ENCODE assay signal across 9 cellular contexts in genomic region chr19:44913512-44914435, GRCh38. TPM values are rescaled to one million over a fixed set of nuclear protein-coding genes. Genes with fewer than 3 reads are reported as not detected.
DNase-seq lines count a peak whose midpoint lies in the region; ATAC-seq, FAIRE-seq and TF ChIP-seq lines count a peak whose summit lies in the region.
"Not testable (repeated sequence)": the region's sequence is repeated elsewhere in the genome, so short reads cannot be mapped to it uniquely, and the experiment has no call there.
"Had no signal": no experiment of that assay in that cellular context is flagged by ENCODE, and none has a peak within 500 bp of the region (broad histone marks: within the 10 kb centered on the region; RNA-seq: fewer than 3 reads in every experiment).

No MANE protein-coding gene starts in this region.

- not testable (repeated sequence) for H2BK120ac ChIP-seq in H1 (replicated peaks; ENCODE audit: low read depth, low read length); mesenchymal stem cell (ENCODE audit: low read depth, low read length)

- H3K4me1 ChIP-seq in Caco-2 (peaks cover 18% of the 10 kb centered on the region), H1 (replicated peaks in 1 of 4; ENCODE audit: control insufficient read depth in 3 of 4, insufficient read depth in 4 of 4, low read length in 3 of 4) (peaks cover 4 to 17% (median 6%) of the 10 kb centered on the region in 4 experiments), mesenchymal stem cell (ENCODE audit: control insufficient read depth, insufficient read depth, low read depth, low read length) (peaks cover 17% of the 10 kb centered on the region)

- not testable (repeated sequence) for TF ChIP-seq RAD21 in H1 (IDR thresholded peaks at IDR 0.05 in 1 of 2, conservative IDR thresholded peaks at IDR 0.05 in 1 of 2; ENCODE audit: low read depth in 2 of 2, low read length in 2 of 2)

- peak overlapping the region; percentile 97; the same call in 1 of the 2 replicates for H2BK15ac ChIP-seq in H1 (ENCODE audit: low read length)
- H2BK15ac ChIP-seq in mesenchymal stem cell (ENCODE audit: low read depth, poor library complexity, severe bottlenecking) = not testable (repeated sequence)

- peak overlapping the region in 1 of 4 experiments; percentile 8; a peak in 2 of 7 replicates for H3K9ac ChIP-seq in H1 (replicated peaks in 1 of 4; ENCODE audit: extremely low read depth in 1 of 4, low read depth in 3 of 4, low read length in 3 of 4)
- H3K9ac ChIP-seq in mesenchymal stem cell (ENCODE audit: low read length) = not testable (repeated sequence)

- H3K36me3 ChIP-seq in Caco-2 (ENCODE audit: control insufficient read depth, insufficient read depth, low read length); H1 (ENCODE audit: control insufficient read depth in 2 of 4, insufficient read depth in 4 of 4, low read length in 3 of 4); mesenchymal stem cell (ENCODE audit: control insufficient read depth in 1 of 2, insufficient read depth in 2 of 2, low read depth in 1 of 2, low read length in 2 of 2): not testable (repeated sequence)

- H2BK20ac ChIP-seq in H1 (ENCODE audit: low read length) = not testable (repeated sequence)

- CTCF ChIA-PET in Caco-2 (lab: Charles Lee) (interaction anchor here (1.0 kb wide), 1 partner anchor 38 kb away, joined by 4 read pairs; no protein-coding TSS in a partner anchor), H1 (lab: Charles Lee; ENCODE audit: partially characterized antibody) (interaction anchor here (0.9 to 15.2 kb wide), 5 partner anchors 10 to 75 kb away, joined by 3 to 201 read pairs (median 13); partner anchors contain the start of gene CLPTM1)

- not testable (repeated sequence) for H3K23me2 ChIP-seq in H1 (ENCODE audit: low read depth, low read length)

- H3K27me3 Mint-ChIP-seq in Caco-2 (ENCODE audit: insufficient read depth, unreplicated experiment) = not testable (repeated sequence)
- H3K27me3 Mint-ChIP-seq in activated T-cell treated with anti-CD3 and anti-CD28 coated beads, Interleukin-2, amount 50 U/mL, for 4 hours (ENCODE audit: low read depth) = peaks cover 35% of the 10 kb centered on the region

- peak overlapping the region; percentile 83; the same call in 1 of the 2 replicates for H2BK5ac ChIP-seq in H1 (ENCODE audit: low read depth, low read length)
- H2BK5ac ChIP-seq in mesenchymal stem cell (ENCODE audit: low read depth, low read length, poor library complexity, severe bottlenecking) = not testable (repeated sequence)

- not testable (repeated sequence) for ATAC-seq in activated T-cell treated with anti-CD3 and anti-CD28 coated beads, Interleukin-2, amount 50 U/mL, for 4 hours; stimulated activated effector memory CD8-positive, alpha-beta T cell treated with anti-CD3 and anti-CD28 coated beads, Interleukin-12 subunit alpha, Interleukin-12 subunit beta, amount 100 ng/mL, for 72 hours

- H2AK5ac ChIP-seq in H1 (ENCODE audit: low read depth, low read length) = 0 out of 2 replicates have a peak overlapping the region, but pooled peaks have one; percentile 48
- H2AK5ac ChIP-seq in mesenchymal stem cell (ENCODE audit: low read length, severe bottlenecking) = not testable (repeated sequence)

- H3K14ac ChIP-seq in H1 (ENCODE audit: insufficient read length) = not testable (repeated sequence)
- peak overlapping the region in 1 of 2 experiments; percentile 9 for H3K14ac ChIP-seq in mesenchymal stem cell (ENCODE audit: low read length in 2 of 2)

- H2BK12ac ChIP-seq in H1 (ENCODE audit: low read depth, low read length) (0 out of 2 replicates have a peak overlapping the region, but pooled peaks have one; percentile 75), mesenchymal stem cell (ENCODE audit: low read length in 2 of 2) (peak overlapping the region; percentile 7 to 33)

- H3K4me3 Mint-ChIP-seq in Caco-2 (ENCODE audit: unreplicated experiment) = peak overlapping the region; percentile 95
- peak overlapping the region; percentile 88 for H3K4me3 Mint-ChIP-seq in activated T-cell treated with anti-CD3 and anti-CD28 coated beads, Interleukin-2, amount 50 U/mL, for 4 hours
- peak overlapping the region; percentile 96 for H3K4me3 Mint-ChIP-seq in stimulated activated effector memory CD8-positive, alpha-beta T cell treated with anti-CD3 and anti-CD28 coated beads, Interleukin-12 subunit alpha, Interleukin-12 subunit beta, amount 100 ng/mL, for 72 hours

- H3K9me3 ChIP-seq in Caco-2; H1 (ENCODE audit: insufficient read depth in 2 of 2, low read depth in 1 of 2, low read length in 1 of 2); mesenchymal stem cell (ENCODE audit: control insufficient read depth, low read length): not testable (repeated sequence)

- H3K27ac Mint-ChIP-seq in Caco-2 (ENCODE audit: unreplicated experiment) = peak overlapping the region; percentile 95
- H3K27ac Mint-ChIP-seq in stimulated activated effector memory CD8-positive, alpha-beta T cell treated with anti-CD3 and anti-CD28 coated beads, Interleukin-12 subunit alpha, Interleukin-12 subunit beta, amount 100 ng/mL, for 72 hours = peak overlapping the region; percentile 95

- TF ChIP-seq CTCF in Caco-2 (IDR thresholded peaks at IDR 0.05; ENCODE audit: insufficient read depth in 1 of 2, low read depth in 1 of 2, low read length in 1 of 2, severe bottlenecking in 1 of 2, unreplicated experiment in 1 of 2); H1 (IDR thresholded peaks at IDR 0.05; ENCODE audit: control extremely low read depth in 1 of 3, insufficient read depth in 1 of 3, low read depth in 1 of 3, low read length in 3 of 3): not testable (repeated sequence)

- not testable (repeated sequence) for DNase-seq in Caco-2; activated T-cell treated with anti-CD3 and anti-CD28 coated beads, Interleukin-2, amount 50 U/mL, for 4 hours; H1 (ENCODE audit: low read depth in 1 of 2, low spot score in 2 of 2); mesenchymal stem cell; stimulated activated effector memory CD8-positive, alpha-beta T cell treated with anti-CD3 and anti-CD28 coated beads, Interleukin-12 subunit alpha, Interleukin-12 subunit beta, amount 100 ng/mL, for 72 hours (ENCODE audit: low spot score in 2 of 2)
- DNase-seq in OCI-M1 (lab: John Stamatoyannopoulos, UW) = peak; percentile 93

- not testable (repeated sequence) for H4K8ac ChIP-seq in H1 (ENCODE audit: extremely low read depth, insufficient read depth, low read length)
- peak overlapping the region; percentile 30 for H4K8ac ChIP-seq in mesenchymal stem cell (ENCODE audit: low read length)

- H3K27me3 ChIP-seq in Caco-2 (replicated peaks; ENCODE audit: control insufficient read depth, insufficient read depth, low read length); H1 (replicated peaks in 1 of 4; ENCODE audit: control insufficient read depth in 3 of 4, extremely low read depth in 1 of 4, insufficient read depth in 3 of 4, low read length in 3 of 4); mesenchymal stem cell (ENCODE audit: control insufficient read depth in 1 of 2, insufficient read depth in 1 of 2, low read length in 2 of 2): not testable (repeated sequence)

- not testable (repeated sequence) for H3K9me3 Mint-ChIP-seq in Caco-2 (ENCODE audit: unreplicated experiment); activated T-cell treated with anti-CD3 and anti-CD28 coated beads, Interleukin-2, amount 50 U/mL, for 4 hours; stimulated activated effector memory CD8-positive, alpha-beta T cell treated with anti-CD3 and anti-CD28 coated beads, Interleukin-12 subunit alpha, Interleukin-12 subunit beta, amount 100 ng/mL, for 72 hours

- H3K23ac ChIP-seq in H1 (ENCODE audit: insufficient read length); mesenchymal stem cell (ENCODE audit: low read length in 2 of 2): not testable (repeated sequence)

- H3K56ac ChIP-seq in H1 (replicated peaks; ENCODE audit: insufficient read length, low read depth, low read length) = not testable (repeated sequence)

- peak overlapping the region; percentile 70 to 89 for H3K4me2 ChIP-seq in H1 (ENCODE audit: insufficient read depth in 1 of 2, low read depth in 2 of 2, low read length in 2 of 2)
- H3K4me2 ChIP-seq in mesenchymal stem cell (ENCODE audit: low read length, poor library complexity, severe bottlenecking) = not testable (repeated sequence)

- FAIRE-seq in H1 (lab: Jason Lieb, UNC) = not testable (repeated sequence)

- H3K4me1 Mint-ChIP-seq in Caco-2 (ENCODE audit: low read depth, unreplicated experiment) = peaks cover 46% of the 10 kb centered on the region
- H3K4me1 Mint-ChIP-seq in activated T-cell treated with anti-CD3 and anti-CD28 coated beads, Interleukin-2, amount 50 U/mL, for 4 hours (ENCODE audit: low read depth) = not testable (repeated sequence)
- peaks cover 23% of the 10 kb centered on the region for H3K4me1 Mint-ChIP-seq in stimulated activated effector memory CD8-positive, alpha-beta T cell treated with anti-CD3 and anti-CD28 coated beads, Interleukin-12 subunit alpha, Interleukin-12 subunit beta, amount 100 ng/mL, for 72 hours

- not testable (repeated sequence) for H2AFZ ChIP-seq in H1 (ENCODE audit: low read length); mesenchymal stem cell (ENCODE audit: low read depth, low read length)

- H4K5ac ChIP-seq in H1 (ENCODE audit: insufficient read length, low read depth, low read length) = not testable (repeated sequence)

- peak overlapping the region; percentile 57 for H3K4me3 ChIP-seq in Caco-2 (ENCODE audit: low read depth, low read length)
- H3K4me3 ChIP-seq in H1 (ENCODE audit: extremely low read depth in 1 of 4, insufficient read depth in 2 of 4, low read depth in 3 of 4, low read length in 4 of 4) = peak overlapping the region; percentile 41 to 76 (median 56)
- H3K4me3 ChIP-seq in mesenchymal stem cell (ENCODE audit: insufficient read depth in 1 of 2, low read depth in 1 of 2, low read length in 2 of 2) = peak overlapping the region in 1 of 2 experiments; percentile 72

- intact Hi-C loops in Caco-2 (cut with micrococcal nuclease; ENCODE audit: unreplicated experiment) = loop anchor here (1.0 kb wide), 1 partner anchor 7 kb away; no protein-coding TSS in a partner anchor

- H3K79me2 ChIP-seq in H1 (ENCODE audit: control insufficient read depth in 1 of 2, insufficient read depth in 2 of 2, low read length in 2 of 2) = not testable (repeated sequence)

- not testable (repeated sequence) for H3K27ac ChIP-seq in H1 (ENCODE audit: low read depth, low read length); mesenchymal stem cell (ENCODE audit: low read length, poor library complexity, severe bottlenecking)

- H3K18ac ChIP-seq in H1 (ENCODE audit: extremely low read depth, low read length) = peak overlapping the region; percentile 95; the same call in 1 of the 2 replicates
- peak overlapping the region; percentile 71 to 91 for H3K18ac ChIP-seq in mesenchymal stem cell (ENCODE audit: low read depth in 1 of 2, low read length in 2 of 2)

- H3K4ac ChIP-seq in H1 (replicated peaks; ENCODE audit: insufficient read length, low read depth, low read length) (peak overlapping the region; percentile 46), mesenchymal stem cell (ENCODE audit: low read depth in 1 of 2, low read length in 2 of 2) (peak overlapping the region; percentile 6 to 80)

- peaks cover 62% of the 10 kb centered on the region for H3K36me3 Mint-ChIP-seq in Caco-2 (ENCODE audit: insufficient read depth, unreplicated experiment)
- not testable (repeated sequence) for H3K36me3 Mint-ChIP-seq in activated T-cell treated with anti-CD3 and anti-CD28 coated beads, Interleukin-2, amount 50 U/mL, for 4 hours (ENCODE audit: insufficient read depth); stimulated activated effector memory CD8-positive, alpha-beta T cell treated with anti-CD3 and anti-CD28 coated beads, Interleukin-12 subunit alpha, Interleukin-12 subunit beta, amount 100 ng/mL, for 72 hours

- H4K91ac ChIP-seq in H1 (replicated peaks; ENCODE audit: insufficient read length, low read length) (peak overlapping the region; percentile 17), mesenchymal stem cell (ENCODE audit: low read length) (peak overlapping the region; percentile 53)

- H3K79me1 ChIP-seq in H1 (ENCODE audit: low read depth, low read length); mesenchymal stem cell (replicated peaks; ENCODE audit: low read length, poor library complexity, severe bottlenecking): not testable (repeated sequence)

- 68% methylated on average over 22 of the region's 23 CpGs; no CpG with 5 or more reads in 1 of the 2 experiments for WGBS in H1 (ENCODE audit: extremely low coverage in 1 of 2, insufficient coverage in 1 of 2, insufficient read length in 1 of 2, insufficient replicate concordance in 2 of 2, low coverage in 1 of 2, low lambda C conversion rate in 2 of 2, missing lambda C conversion rate in 1 of 2), 2 experiments
- WGBS in mesenchymal stem cell = 69% methylated on average over 20 of the region's 23 CpGs

- not testable (repeated sequence) for TF ChIP-seq POLR2A in H1 (IDR thresholded peaks at IDR 0.05; ENCODE audit: control extremely low read depth in 1 of 2, low read depth in 2 of 2, low read length in 2 of 2)

- not testable (repeated sequence) for TF ChIP-seq EP300 in H1 (IDR thresholded peaks at IDR 0.05; ENCODE audit: borderline replicate concordance in 1 of 2, low read depth in 2 of 2, low read length in 2 of 2)

- H4K20me1 ChIP-seq in H1 (replicated peaks in 1 of 2; ENCODE audit: control insufficient read depth in 1 of 2, insufficient read depth in 2 of 2, low read length in 2 of 2) = not testable (repeated sequence)

- not testable (repeated sequence) for BruUV-seq in Caco-2 (replicated peaks; lab: Mats Ljungman, UMichigan)

- POLR2A ChIA-PET in Caco-2 (lab: Charles Lee) = interaction anchor here (0.7 to 2.1 kb wide), 2 partner anchors 8 to 105 kb away, joined by 4 to 17 read pairs; partner anchors contain the start of genes APOE and BCAM
- POLR2A ChIA-PET in H1 (lab: Charles Lee; ENCODE audit: partially characterized antibody) = interaction anchor here (0.6 to 4.9 kb wide), 7 partner anchors 9 to 92 kb away, joined by 3 to 50 read pairs (median 4); partner anchors contain the start of genes APOE, CLPTM1 and TOMM40

RNA-seq across cellular contexts. Expression of gene APOC1, which starts 0.6 kb away (rescaled TPM):
- total RNA-seq in Caco-2 (2022) = 246 and 250 TPM in 2 replicates
- total RNA-seq in activated T-cell treated with anti-CD3 and anti-CD28 coated beads, Interleukin-2, amount 50 U/mL, for 4 hours = 1 to 10 TPM; 1.3 to 4.8 (median 4.2) TPM
- total RNA-seq in H1 (2021; fragmentation: NEBNext Ultra II Directional; extraction: Animal tissue kit (Norgen Biotek cat#: 25700)) = 78.2 and 87.8 TPM in 2 replicates
- 55.8 and 93.6 TPM in 2 replicates for polyA plus RNA-seq in H1 (2011; rRNA removed)
- polyA plus RNA-seq in H1 (2011; cell fraction: cytosol; rRNA removed) = 47.4 TPM
- 54.5 TPM for polyA plus RNA-seq in H1 (2011; cell fraction: nucleus; rRNA removed)
- 80.3 to 111 TPM (median 99.7 TPM) in 4 replicates for polyA plus RNA-seq in H1 (2012, experiment 1 of 2)
- polyA plus RNA-seq in H1 (2012, experiment 2 of 2) = 1,424 TPM
- polyA plus RNA-seq in H1 (2013, experiment 1 of 2) = 476 TPM
- 500 TPM for polyA plus RNA-seq in H1 (2013, experiment 2 of 2)
- 11.5 and 19.7 TPM in 2 replicates for polyA minus RNA-seq in H1 (2011; rRNA and poly(A)+ RNA removed)
- polyA minus RNA-seq in H1 (2011; cell fraction: cytosol; rRNA and poly(A)+ RNA removed) = 50.2 TPM
- 13.9 TPM for polyA minus RNA-seq in H1 (2011; cell fraction: nucleus; rRNA and poly(A)+ RNA removed)
- 87.8 TPM for polyA plus RNA-seq in mesenchymal stem cell (2013, experiment 1 of 2)
- polyA plus RNA-seq in mesenchymal stem cell (2013, experiment 2 of 2) = 82.3 TPM

RNA-seq across cellular contexts. Expression of gene APOE, which starts 8.2 kb away (rescaled TPM):
- total RNA-seq in Caco-2 (2022) = 1,346 and 1,404 TPM in 2 replicates
- total RNA-seq in activated T-cell treated with anti-CD3 and anti-CD28 coated beads, Interleukin-2, amount 50 U/mL, for 4 hours = 1 to 10 TPM; 4.3 to 5.0 (median 4.9) TPM
- 629 and 679 TPM in 2 replicates for total RNA-seq in H1 (2021; fragmentation: NEBNext Ultra II Directional; extraction: Animal tissue kit (Norgen Biotek cat#: 25700))
- 1,258 and 1,819 TPM in 2 replicates for polyA plus RNA-seq in H1 (2011; rRNA removed)
- polyA plus RNA-seq in H1 (2011; cell fraction: cytosol; rRNA removed) = 2,004 TPM
- 1,227 TPM for polyA plus RNA-seq in H1 (2011; cell fraction: nucleus; rRNA removed)
- 455 to 954 TPM (median 869 TPM) in 4 replicates for polyA plus RNA-seq in H1 (2012, experiment 1 of 2)
- 444 TPM for polyA plus RNA-seq in H1 (2012, experiment 2 of 2)
- polyA plus RNA-seq in H1 (2013, experiment 1 of 2) = 1,163 TPM
- polyA plus RNA-seq in H1 (2013, experiment 2 of 2) = 1,134 TPM
- polyA minus RNA-seq in H1 (2011; rRNA and poly(A)+ RNA removed) = 77.1 and 107 TPM in 2 replicates
- polyA minus RNA-seq in H1 (2011; cell fraction: cytosol; rRNA and poly(A)+ RNA removed) = 305 TPM
- polyA minus RNA-seq in H1 (2011; cell fraction: nucleus; rRNA and poly(A)+ RNA removed) = 218 TPM
- polyA plus RNA-seq in mesenchymal stem cell (2013, experiment 1 of 2) = 201 TPM
- 208 TPM for polyA plus RNA-seq in mesenchymal stem cell (2013, experiment 2 of 2)

RNA-seq across cellular contexts. Expression of gene TOMM40, which starts 22.7 kb away (rescaled TPM):
- total RNA-seq in Caco-2 (2022) = 205 and 227 TPM in 2 replicates
- total RNA-seq in activated T-cell treated with anti-CD3 and anti-CD28 coated beads, Interleukin-2, amount 50 U/mL, for 4 hours = 100 to 1,000 TPM; 427 to 536 (median 461) TPM
- 178 and 179 TPM in 2 replicates for total RNA-seq in H1 (2021; fragmentation: NEBNext Ultra II Directional; extraction: Animal tissue kit (Norgen Biotek cat#: 25700))
- 154 and 189 TPM in 2 replicates for polyA plus RNA-seq in H1 (2011; rRNA removed)
- polyA plus RNA-seq in H1 (2011; cell fraction: cytosol; rRNA removed) = 178 TPM
- 162 TPM for polyA plus RNA-seq in H1 (2011; cell fraction: nucleus; rRNA removed)
- polyA plus RNA-seq in H1 (2012, experiment 1 of 2) = 92.8 to 179 TPM (median 177 TPM) in 4 replicates
- 130 TPM for polyA plus RNA-seq in H1 (2012, experiment 2 of 2)
- polyA plus RNA-seq in H1 (2013, experiment 1 of 2) = 124 TPM
- polyA plus RNA-seq in H1 (2013, experiment 2 of 2) = 121 TPM
- 74.6 and 94.6 TPM in 2 replicates for polyA minus RNA-seq in H1 (2011; rRNA and poly(A)+ RNA removed)
- 65.0 TPM for polyA minus RNA-seq in H1 (2011; cell fraction: cytosol; rRNA and poly(A)+ RNA removed)
- 55.1 TPM for polyA minus RNA-seq in H1 (2011; cell fraction: nucleus; rRNA and poly(A)+ RNA removed)
- polyA plus RNA-seq in mesenchymal stem cell (2013, experiment 1 of 2) = 39.7 TPM
- polyA plus RNA-seq in mesenchymal stem cell (2013, experiment 2 of 2) = 37.9 TPM

RNA-seq across cellular contexts. Expression of gene APOC4, which starts 28.3 kb away (rescaled TPM):
- not detected in 2 replicates for total RNA-seq in Caco-2 (2022)
- total RNA-seq in activated T-cell treated with anti-CD3 and anti-CD28 coated beads, Interleukin-2, amount 50 U/mL, for 4 hours = not detected
- not detected in 2 replicates for total RNA-seq in H1 (2021; fragmentation: NEBNext Ultra II Directional; extraction: Animal tissue kit (Norgen Biotek cat#: 25700))
- polyA plus RNA-seq in H1 (2011; rRNA removed) = not detected in 2 replicates
- not detected for polyA plus RNA-seq in H1 (2011; cell fraction: cytosol; rRNA removed)
- polyA plus RNA-seq in H1 (2011; cell fraction: nucleus; rRNA removed) = not detected
- not detected in 4 replicates for polyA plus RNA-seq in H1 (2012, experiment 1 of 2)
- polyA plus RNA-seq in H1 (2012, experiment 2 of 2) = not detected
- polyA plus RNA-seq in H1 (2013, experiment 1 of 2) = not detected
- not detected for polyA plus RNA-seq in H1 (2013, experiment 2 of 2)
- not detected in 2 replicates for polyA minus RNA-seq in H1 (2011; rRNA and poly(A)+ RNA removed)
- polyA minus RNA-seq in H1 (2011; cell fraction: cytosol; rRNA and poly(A)+ RNA removed) = not detected
- polyA minus RNA-seq in H1 (2011; cell fraction: nucleus; rRNA and poly(A)+ RNA removed) = not detected
- not detected for polyA plus RNA-seq in mesenchymal stem cell (2013, experiment 1 of 2)
- not detected for polyA plus RNA-seq in mesenchymal stem cell (2013, experiment 2 of 2)
- total RNA-seq: mesenteric fat pad, RPMI7951 had no signal
- polyA plus RNA-seq: BJ had no signal

RNA-seq across cellular contexts. Expression of gene APOC2, which starts 32.1 kb away (rescaled TPM):
- total RNA-seq in Caco-2 (2022) = not detected in 2 replicates
- total RNA-seq in activated T-cell treated with anti-CD3 and anti-CD28 coated beads, Interleukin-2, amount 50 U/mL, for 4 hours = not detected
- not detected in 2 replicates for total RNA-seq in H1 (2021; fragmentation: NEBNext Ultra II Directional; extraction: Animal tissue kit (Norgen Biotek cat#: 25700))
- not detected in 2 replicates for polyA plus RNA-seq in H1 (2011; rRNA removed)
- polyA plus RNA-seq in H1 (2011; cell fraction: cytosol; rRNA removed) = not detected
- not detected for polyA plus RNA-seq in H1 (2011; cell fraction: nucleus; rRNA removed)
- polyA plus RNA-seq in H1 (2012, experiment 1 of 2) = not detected in 4 replicates
- polyA plus RNA-seq in H1 (2012, experiment 2 of 2) = not detected
- polyA plus RNA-seq in H1 (2013, experiment 1 of 2) = not detected
- not detected for polyA plus RNA-seq in H1 (2013, experiment 2 of 2)
- not detected in 2 replicates for polyA minus RNA-seq in H1 (2011; rRNA and poly(A)+ RNA removed)
- polyA minus RNA-seq in H1 (2011; cell fraction: cytosol; rRNA and poly(A)+ RNA removed) = not detected
- polyA minus RNA-seq in H1 (2011; cell fraction: nucleus; rRNA and poly(A)+ RNA removed) = not detected
- not detected for polyA plus RNA-seq in mesenchymal stem cell (2013, experiment 1 of 2)
- not detected for polyA plus RNA-seq in mesenchymal stem cell (2013, experiment 2 of 2)
- total RNA-seq: RPMI7951 had no signal
- polyA plus RNA-seq: BJ had no signal

Comparison
In these comparisons a context has a peak if more than half of its experiments do, and no peak if none do; other contexts are left out.
1. RNA of gene APOC1, which starts 0.6 kb away (total RNA-seq): 246 to 250 TPM in Caco-2 and 78.2 to 87.8 TPM in H1; 1.3 to 4.8 TPM in activated T-cell treated with anti-CD3 and anti-CD28 coated beads, Interleukin-2, amount 50 U/mL, for 4 hours; every median in the first group is over 10 times any median in the second.
2. RNA of gene APOE, which starts 8.2 kb away (total RNA-seq): 1,346 to 1,404 TPM in Caco-2 and 629 to 679 TPM in H1; 4.3 to 5.0 TPM in activated T-cell treated with anti-CD3 and anti-CD28 coated beads, Interleukin-2, amount 50 U/mL, for 4 hours; every median in the first group is over 100 times any median in the second.
3. Peak in every context shown above with its lines, with median percentiles within 50 percentile points of each other: H3K4me3 Mint-ChIP-seq.